In genomic region chr7:44565097-44565794, GRCh38 we compare ENCODE assay signal across 8 cellular contexts. TPM values are rescaled to one million over a fixed set of nuclear protein-coding genes. Genes with fewer than 3 reads are reported as not detected.
DNase-seq lines count a peak whose midpoint lies in the region; ATAC-seq and TF ChIP-seq lines count a peak whose summit lies in the region.

No MANE protein-coding gene starts in this region.

- 54% methylated on average over 12 of the region's 13 CpGs for WGBS in prostate gland

- CTCF ChIA-PET in BJ (lab: Yijun Ruan, JAX), result interaction anchor here (0.6 to 7.4 kb wide), 37 partner anchors 7 to 497 kb away, joined by 3 to 62 read pairs (median 4); partner anchors contain the start of genes DDX56, NUDCD3 and TMED4

- no peak for ATAC-seq in GM18858 (IDR thresholded peaks at IDR 0.05; ENCODE audit: unreplicated experiment)

- no peaks in the 10 kb centered on the region for H3K9me3 ChIP-seq in prostate gland

- peak; percentile 98 for TF ChIP-seq CTCF in BJ (IDR thresholded peaks at IDR 0.05; ENCODE audit: insufficient read depth, low read depth, low read length)
- TF ChIP-seq CTCF in prostate gland (IDR thresholded peaks at IDR 0.05), result peak; percentile 90 to 98 (median 94)

- intact Hi-C loops in cardiac septum (cut with DNase I) (loop anchor here (5.0 kb wide), 2 partner anchors 73 to 323 kb away; partner anchors contain the start of gene NUDCD3), prostate gland (cut with DNase I) (loop anchor here (5.0 kb wide), 2 partner anchors 88 to 323 kb away; no protein-coding TSS in a partner anchor)

- H3K36me3 ChIP-seq in BJ (ENCODE audit: control insufficient read depth, insufficient read depth, low read length), result peaks cover 36% of the 10 kb centered on the region
- H3K36me3 ChIP-seq in prostate gland, result peaks cover 6 to 24% of the 10 kb centered on the region in 2 donors

- no peaks in the 10 kb centered on the region for H3K4me1 ChIP-seq in prostate gland (replicated peaks)

- H3K4me3 ChIP-seq in BJ (ENCODE audit: low read depth, low read length) (no peak overlapping the region), prostate gland (no peak overlapping the region)

- H3K27me3 ChIP-seq in BJ (ENCODE audit: control insufficient read depth, insufficient read depth, low read length), result no peaks in the 10 kb centered on the region
- no peaks in the 10 kb centered on the region for H3K27me3 ChIP-seq in prostate gland (replicated peaks; ENCODE audit: insufficient read depth)

- no peak overlapping the region for H3K27ac ChIP-seq in prostate gland

- TF ChIP-seq POLR2A in prostate gland (IDR thresholded peaks at IDR 0.05), result no peak

- DNase-seq in BJ (ENCODE audit: low read depth) (no peak), GM19238 (ENCODE audit: insufficient read length, low spot score) (peak; percentile 62), Kasumi-1 (lab: John Stamatoyannopoulos, UW) (peak; percentile 72 to 75), SW480 (ENCODE audit: low spot score) (peak; percentile 62), cardiac septum (ENCODE audit: low spot score) (peak; percentile 88), prostate gland (ENCODE audit: low spot score) (peak; percentile 56)
- DNase-seq in activated naive CD8-positive, alpha-beta T cell treated with anti-CD3 and anti-CD28 coated beads, Interleukin-2, amount 50 U/mL, for 16 hours (ENCODE audit: low read depth, low spot score), result peak; percentile 13

- POLR2A ChIA-PET in BJ (lab: Charles Lee), result no interaction called here

RNA-seq across cellular contexts. Expression of gene DDX56, which starts 8.5 kb away (rescaled TPM):
- polyA plus RNA-seq in BJ (2011; rRNA removed), result 56.8 and 77.3 TPM in 2 replicates
- polyA minus RNA-seq in BJ (2011; rRNA and poly(A)+ RNA removed), result 38.3 and 71.1 TPM in 2 replicates
- total RNA-seq in cardiac septum, result 25.9 TPM
- 10 to 100 TPM; 52.9 to 60.6 TPM for total RNA-seq in prostate gland

RNA-seq across cellular contexts. Expression of gene TMED4, which starts 16.8 kb away (rescaled TPM):
- polyA plus RNA-seq in BJ (2011; rRNA removed), result 75.7 and 80.9 TPM in 2 replicates
- polyA minus RNA-seq in BJ (2011; rRNA and poly(A)+ RNA removed), result 57.5 and 88.1 TPM in 2 replicates
- total RNA-seq in cardiac septum (73.8 TPM), prostate gland (100 to 1,000 TPM; 227 to 243 TPM)

RNA-seq across cellular contexts. Expression of gene NPC1L1, which starts 24.1 kb away (rescaled TPM):
- polyA plus RNA-seq in BJ (2011; rRNA removed), result not detected in 2 replicates
- not detected in 2 replicates for polyA minus RNA-seq in BJ (2011; rRNA and poly(A)+ RNA removed)
- total RNA-seq in cardiac septum (0.19 TPM), prostate gland (under 1 TPM; 0.11 to 0.23 TPM)

RNA-seq across cellular contexts. Expression of gene OGDH, which starts 41.2 kb away (rescaled TPM):
- polyA plus RNA-seq in BJ (2011; rRNA removed), result 32.0 and 51.3 TPM in 2 replicates
- polyA minus RNA-seq in BJ (2011; rRNA and poly(A)+ RNA removed), result 64.1 and 83.2 TPM in 2 replicates
- total RNA-seq in cardiac septum, result 406 TPM
- total RNA-seq in prostate gland, result 10 to 100 TPM; 70.4 to 96.9 TPM
